In genomic region chr10:31031666-31032514, GRCh38 we compare ENCODE assay signal across 8 cellular contexts. TPM values are rescaled to one million over a fixed set of nuclear protein-coding genes. Genes with fewer than 3 reads are reported as not detected.
DNase-seq lines count a peak whose midpoint lies in the region; ATAC-seq and TF ChIP-seq lines count a peak whose summit lies in the region.

ZNF438 (minus strand) TSS chr10:31031865; CDS start chr10:30877034, 154,831 bp downstream.

- peak; percentile 85 for ATAC-seq in GM21515 (IDR thresholded peaks at IDR 0.05; ENCODE audit: unreplicated experiment)

- under 1% methylated on average over 74 of the region's 74 CpGs for WGBS in HUES64

- H3K4me2 ChIP-seq in OCI-LY1 (ENCODE audit: low read length), result peak within 1 kb of the TSS; percentile 64

- H4K20me1 ChIP-seq in OCI-LY1 (ENCODE audit: insufficient read depth, low read length), result no peaks in the 10 kb centered on the region

- no peak within 1 kb of the TSS for H2AFZ ChIP-seq in OCI-LY1 (ENCODE audit: low read length)

- H3K4me1 ChIP-seq in HUES64 (ENCODE audit: insufficient read depth, low read length) (peaks cover 40% of the 10 kb centered on the region), OCI-LY1 (ENCODE audit: insufficient read depth, low read length, severe bottlenecking) (peaks cover 10% of the 10 kb centered on the region)

- H3K27ac ChIP-seq in HUES64 (ENCODE audit: low read depth, low read length) (peak within 1 kb of the TSS; percentile 98), OCI-LY1 (ENCODE audit: low read depth, low read length, poor library complexity, severe bottlenecking) (peak within 1 kb of the TSS; percentile 22)

- no peaks in the 10 kb centered on the region for H3K9me2 ChIP-seq in OCI-LY1 (ENCODE audit: low read depth, low read length)

- H3K36me3 ChIP-seq in HUES64 (ENCODE audit: insufficient read depth, low read length) (no peaks in the 10 kb centered on the region), OCI-LY1 (ENCODE audit: insufficient read depth, low read length) (no peaks in the 10 kb centered on the region)

- peak; percentile 86 for DNase-seq in DMS114 treated with DMSO at 0.1 percent for 48 hours (lab: John Stamatoyannopoulos, UW; ENCODE audit: unreplicated experiment)
- peak; percentile 93 for DNase-seq in activated T-cell treated with anti-CD3 and anti-CD28 coated beads for 24 hours (ENCODE audit: low read depth)
- DNase-seq in epidermal melanocyte (ENCODE audit: insufficient read length, low spot score), result peak; percentile 61
- DNase-seq in mucosa of gallbladder (ENCODE audit: low spot score), result peak; percentile 96
- peak; percentile 90 for DNase-seq in stimulated activated CD8-positive, alpha-beta memory T cell treated with anti-CD3 and anti-CD28 coated beads, Interleukin-4, amount 100 ng/mL, for 24 hours (ENCODE audit: low read depth)

- H3K27me3 ChIP-seq in HUES64 (ENCODE audit: insufficient read depth, low read length) (peaks cover 32% of the 10 kb centered on the region), OCI-LY1 (ENCODE audit: insufficient read depth, low read length) (no peaks in the 10 kb centered on the region)

- H3K9me3 ChIP-seq in HUES64 (ENCODE audit: insufficient read depth, low read depth, low read length), result no peaks in the 10 kb centered on the region
- H3K9me3 ChIP-seq in OCI-LY1 (ENCODE audit: low read length), result no peaks in the 10 kb centered on the region

- TF ChIP-seq CTCF in OCI-LY1 (IDR thresholded peaks at IDR 0.05; ENCODE audit: low read length), result peak; percentile 58

- no peaks in the 10 kb centered on the region for H3F3A ChIP-seq in OCI-LY1 (ENCODE audit: insufficient read depth, low read length)

- no peaks in the 10 kb centered on the region for H3K79me2 ChIP-seq in OCI-LY1 (ENCODE audit: insufficient read depth, low read length)

- peak within 1 kb of the TSS; percentile 82 for H3K4me3 ChIP-seq in HUES64 (ENCODE audit: low read length)
- H3K4me3 ChIP-seq in OCI-LY1 (ENCODE audit: low read depth, low read length, poor library complexity, severe bottlenecking), result peak within 1 kb of the TSS; percentile 65

- H3K9ac ChIP-seq in HUES64 (ENCODE audit: low read depth, low read length), result peak within 1 kb of the TSS; percentile 78
- H3K9ac ChIP-seq in OCI-LY1 (ENCODE audit: low read length), result peak within 1 kb of the TSS; percentile 43; the same call in 1 of the 2 replicates

RNA-seq across cellular contexts. Expression of gene ZNF438, which starts in this region (rescaled TPM):
- polyA plus RNA-seq in HUES64 (2013, experiment 1 of 2), result 1.6 TPM
- polyA plus RNA-seq in HUES64 (2013, experiment 2 of 2), result 2.7 TPM
- 7.8 TPM for total RNA-seq in mucosa of gallbladder

Comparison
In these comparisons a context has a peak if more than half of its experiments do, and no peak if none do; other contexts are left out.
1. Peak in every context shown above with its lines: DNase-seq, ATAC-seq, H3K4me3 ChIP-seq and H3K27ac ChIP-seq.